In genomic region chr1:204417231-204417997, GRCh38 we compare ENCODE assay signal across 7 cellular contexts. TPM values are rescaled to one million over a fixed set of nuclear protein-coding genes. Genes with fewer than 3 reads are reported as not detected.
DNase-seq lines count a peak whose midpoint lies in the region; ATAC-seq and TF ChIP-seq lines count a peak whose summit lies in the region.

No MANE protein-coding gene starts in this region.

- no peaks in the 10 kb centered on the region for H3K36me3 ChIP-seq in kidney epithelial cell (ENCODE audit: control insufficient read depth, insufficient read depth, low read length)

- ATAC-seq in GM18861 (IDR thresholded peaks at IDR 0.05; ENCODE audit: unreplicated experiment) = no peak

- DNase-seq in HEK293T (ENCODE audit: extremely low spot score) = peak; percentile 53
- DNase-seq in RWPE1 (ENCODE audit: low spot score) = peak; percentile 97
- peak; percentile 21 for DNase-seq in brain pericyte (ENCODE audit: low read depth, low spot score)
- peak; percentile 99 for DNase-seq in kidney epithelial cell (ENCODE audit: low read depth)
- peak; percentile 35 for DNase-seq in stimulated activated CD4-positive, alpha-beta T cell treated with anti-CD3 and anti-CD28 coated beads, Interleukin-2, amount 100 ng/mL, for 4 hours (ENCODE audit: low read depth)
- no peak for DNase-seq in NCI-H187 treated with DMSO at 0.1 percent for 48 hours (lab: John Stamatoyannopoulos, UW)

- POLR2A ChIA-PET in HEK293T (lab: Yijun Ruan, JAX) (interaction anchor here (1.5 to 2.1 kb wide), 4 partner anchors 19 to 99 kb away, joined by 5 to 15 read pairs (median 8); partner anchors contain the start of gene MDM4), RWPE1 (lab: Yijun Ruan, JAX; ENCODE audit: low non-redundant PET) (interaction anchor here (0.8 kb wide), 1 partner anchor 31 kb away, joined by 3 read pairs; no protein-coding TSS in a partner anchor)

- H3K27ac ChIP-seq in RWPE1 = peak overlapping the region; percentile 92

- no peaks in the 10 kb centered on the region for H3K27me3 ChIP-seq in kidney epithelial cell (ENCODE audit: control insufficient read depth, insufficient read depth, low read length)

- peak overlapping the region; percentile 1 for H3K4me3 ChIP-seq in kidney epithelial cell (ENCODE audit: low read depth, low read length)

- TF ChIP-seq CTCF in RWPE1 (conservative IDR thresholded peaks at IDR 0.05; ENCODE audit: low read depth) = no peak
- TF ChIP-seq CTCF in kidney epithelial cell (IDR thresholded peaks at IDR 0.05; ENCODE audit: insufficient read depth, low read length, poor library complexity, severe bottlenecking) = no peak

- CTCF ChIA-PET in HEK293T (lab: Yijun Ruan, JAX) = interaction anchor here (1.0 to 2.0 kb wide), 3 partner anchors 13 to 86 kb away, joined by 4 to 11 read pairs (median 10); no protein-coding TSS in a partner anchor
- CTCF ChIA-PET in RWPE1 (lab: Yijun Ruan, JAX) = interaction anchor here (0.6 to 1.6 kb wide), 8 partner anchors 9 to 77 kb away, joined by 3 to 20 read pairs (median 4); no protein-coding TSS in a partner anchor

TF ChIP-seq in HEK293T, 16 proteins besides CTCF, POLR2A, EP300 and RAD21:
- peak; percentile 61; the same call in 1 of the 2 replicates for TF ChIP-seq PKNOX1 (IDR thresholded peaks at IDR 0.05)
- TF ChIP-seq FOXM1 (IDR thresholded peaks at IDR 0.05; ENCODE audit: borderline replicate concordance) = no peak

RNA-seq across cellular contexts. Expression of gene PPP1R15B, which starts 5.8 kb away (rescaled TPM):
- 42.1 and 43.8 TPM in 2 replicates for total RNA-seq in kidney epithelial cell

RNA-seq across cellular contexts. Expression of gene PLEKHA6, which starts 57.7 kb away (rescaled TPM):
- 15.4 and 48.9 TPM in 2 replicates for total RNA-seq in kidney epithelial cell
